In the genomic region with DNA sequence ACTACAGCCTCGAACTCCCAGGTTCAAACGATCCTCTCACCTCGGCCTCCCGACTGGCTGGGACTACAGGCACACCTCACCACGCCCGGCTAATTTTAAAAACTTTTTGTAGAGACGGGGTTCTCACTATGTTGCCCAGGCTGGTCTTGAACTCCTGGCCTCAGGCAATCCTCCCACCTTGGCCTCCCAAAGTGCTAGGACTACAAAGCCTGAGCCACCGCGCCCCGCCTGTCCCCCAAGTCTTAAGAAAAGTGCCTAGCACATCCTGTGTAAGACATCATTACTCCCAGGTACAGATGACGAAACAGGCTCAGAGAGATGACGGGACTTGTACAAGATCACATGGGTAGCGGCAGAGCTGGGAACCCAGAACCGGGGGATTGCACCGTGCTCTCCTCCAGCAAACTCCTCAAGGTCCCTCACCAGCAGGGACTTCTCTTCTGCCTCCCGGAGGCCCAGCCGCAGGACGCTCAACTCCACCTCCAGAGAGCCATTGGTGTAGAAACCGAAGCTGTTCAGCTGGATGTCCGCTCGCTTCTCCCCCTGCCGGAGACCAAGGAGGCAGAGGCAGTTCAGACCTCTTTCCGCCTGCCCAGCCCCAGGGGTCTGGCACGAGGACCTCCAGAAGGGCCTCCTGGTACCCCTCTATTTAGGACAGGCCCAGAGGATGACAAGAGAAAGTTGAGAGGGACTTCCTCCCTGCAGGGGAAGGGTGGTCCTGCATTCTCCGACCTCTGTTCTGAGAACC, we compare ENCODE assay signal across 8 cellular contexts. TPM values are rescaled to one million over a fixed set of nuclear protein-coding genes. Genes with fewer than 3 reads are reported as not detected.
DNase-seq lines count a peak whose midpoint lies in the region; ATAC-seq, FAIRE-seq and TF ChIP-seq lines count a peak whose summit lies in the region.

No MANE protein-coding gene starts in this region.

- CTCF ChIA-PET in A549 (lab: Yijun Ruan, JAX), result interaction anchor here (0.8 to 5.0 kb wide), 10 partner anchors 16 to 221 kb away, joined by 3 to 127 read pairs (median 4); a partner anchor contains a TSS
- CTCF ChIA-PET in activated CD4-positive, alpha-beta memory T cell treated with anti-CD3 and anti-CD28 coated beads, Interleukin-2, amount 10 ng/mL, durations not matched to agents 7 days and 5 days (lab: Charles Lee), result interaction anchor here (0.5 to 4.4 kb wide), 27 partner anchors 25 to 367 kb away, joined by 3 to 126 read pairs (median 4); a partner anchor contains a TSS

- peaks cover 36% of the 10 kb centered on the region for H3K4me1 Mint-ChIP-seq in activated CD4-positive, alpha-beta memory T cell treated with anti-CD3 and anti-CD28 coated beads, Interleukin-2, amount 10 ng/mL, durations not matched to agents 7 days and 5 days

- H3K36me3 Mint-ChIP-seq in activated CD4-positive, alpha-beta memory T cell treated with anti-CD3 and anti-CD28 coated beads, Interleukin-2, amount 10 ng/mL, durations not matched to agents 7 days and 5 days (ENCODE audit: low read depth), result peaks cover 20% of the 10 kb centered on the region

- peaks cover 18% of the 10 kb centered on the region for H3K4me1 ChIP-seq in A549
- peaks cover 0 to 11% of the 10 kb centered on the region in 2 donors for H3K4me1 ChIP-seq in lung (ENCODE audit: control insufficient read depth in 2 of 2, insufficient read depth in 2 of 2, low read length in 2 of 2)

- peaks cover 0 to 21% of the 10 kb centered on the region in 2 donors for H3K36me3 ChIP-seq in lung (ENCODE audit: control insufficient read depth in 2 of 2, insufficient read depth in 2 of 2, low read length in 2 of 2)

- H3K4me2 ChIP-seq in A549, result peak overlapping the region; percentile 84

- H3K27ac ChIP-seq in A549 (peak overlapping the region; percentile 91 to 98), lung (ENCODE audit: low read depth in 1 of 2, low read length in 1 of 2) (peak overlapping the region; percentile 93 to 94)

- peak; percentile 15; the same call in 1 of the 2 replicates for TF ChIP-seq POLR2A in A549 (IDR thresholded peaks at IDR 0.05; ENCODE audit: low read length)

- no peak for TF ChIP-seq EP300 in A549 (IDR thresholded peaks at IDR 0.05)

- no peaks in the 10 kb centered on the region for H3K27me3 ChIP-seq in lung (ENCODE audit: control insufficient read depth, insufficient read depth)

- H3K4me3 Mint-ChIP-seq in activated CD4-positive, alpha-beta memory T cell treated with anti-CD3 and anti-CD28 coated beads, Interleukin-2, amount 10 ng/mL, durations not matched to agents 7 days and 5 days, result peak overlapping the region; percentile 93

- FAIRE-seq in A549 (lab: Jason Lieb, UNC), result no peak

- peak overlapping the region; percentile 93 for H3K4me3 ChIP-seq in A549
- peak overlapping the region; percentile 72 for H3K4me3 ChIP-seq in lung

- H3K9me3 ChIP-seq in A549 (no peaks in the 10 kb centered on the region), lung (ENCODE audit: control insufficient read depth in 2 of 2, insufficient read depth in 1 of 2, low read length in 1 of 2) (peaks cover 0 to 2% of the 10 kb centered on the region in 2 donors)

- TF ChIP-seq CTCF in A549 (IDR thresholded peaks at IDR 0.05), result peak; percentile 44; the same call in 2 of the 3 replicates
- TF ChIP-seq CTCF in lung (IDR thresholded peaks at IDR 0.05; ENCODE audit: control extremely low read depth, extremely low read depth), result peak; percentile 31

- DNase-seq in A549 (ENCODE audit: low read depth in 1 of 2, low spot score in 1 of 2) (peak; percentile 80 to 87), NCI-H526 treated with DMSO at 0.1 percent for 48 hours (lab: John Stamatoyannopoulos, UW) (peak; percentile 27), lung (ENCODE audit: low spot score) (peak; percentile 84)
- DNase-seq in activated CD4-positive, alpha-beta memory T cell treated with anti-CD3 and anti-CD28 coated beads, Interleukin-2, amount 10 ng/mL, durations not matched to agents 7 days and 5 days, result peak; percentile 76
- DNase-seq in effector CD8-positive, alpha-beta T cell (lab: John Stamatoyannopoulos, UW), result peak; percentile 44
- peak; percentile 28 to 69 (median 47) for DNase-seq in stimulated activated CD4-positive, alpha-beta T cell treated with anti-CD3 and anti-CD28 coated beads, TNF-alpha, amount 100 ng/mL, for 24 hours (ENCODE audit: low read depth in 3 of 3)

- peak overlapping the region; percentile 99 for H3K27ac Mint-ChIP-seq in activated CD4-positive, alpha-beta memory T cell treated with anti-CD3 and anti-CD28 coated beads, Interleukin-2, amount 10 ng/mL, durations not matched to agents 7 days and 5 days

- peak; percentile 47 to 52; a peak in 4 of 5 replicates for TF ChIP-seq RAD21 in A549 (conservative IDR thresholded peaks at IDR 0.05 in 1 of 2, IDR thresholded peaks at IDR 0.05 in 1 of 2)

- ATAC-seq in A549 (peak; percentile 28 to 63), GM18867 (IDR thresholded peaks at IDR 0.05; ENCODE audit: unreplicated experiment) (peak; percentile 19), lung (ENCODE audit: insufficient read depth, low FRiP score) (no peak), HG02840 (IDR thresholded peaks at IDR 0.05; ENCODE audit: low FRiP score, unreplicated experiment) (no peak)

- H3K27me3 Mint-ChIP-seq in activated CD4-positive, alpha-beta memory T cell treated with anti-CD3 and anti-CD28 coated beads, Interleukin-2, amount 10 ng/mL, durations not matched to agents 7 days and 5 days, result no peaks in the 10 kb centered on the region

- POLR2A ChIA-PET in A549 (lab: Yijun Ruan, JAX), result interaction anchor here (0.6 to 1.0 kb wide), 2 partner anchors 66 to 127 kb away, joined by 3 to 4 read pairs; no protein-coding TSS in a partner anchor
- POLR2A ChIA-PET in activated CD4-positive, alpha-beta memory T cell treated with anti-CD3 and anti-CD28 coated beads, Interleukin-2, amount 10 ng/mL, durations not matched to agents 7 days and 5 days (lab: Charles Lee), result interaction anchor here (0.7 to 4.2 kb wide), 22 partner anchors 30 to 343 kb away, joined by 3 to 44 read pairs (median 4); a partner anchor contains a TSS

- WGBS in A549 (ENCODE audit: missing lambda C conversion rate), result 25% methylated on average over 22 of the region's 25 CpGs
- WGBS in lung, 2 donors, result 25 to 26% methylated on average over 25 of the region's 25 CpGs

- no peaks in the 10 kb centered on the region for H3K9me3 Mint-ChIP-seq in activated CD4-positive, alpha-beta memory T cell treated with anti-CD3 and anti-CD28 coated beads, Interleukin-2, amount 10 ng/mL, durations not matched to agents 7 days and 5 days

TF ChIP-seq in A549, 52 proteins besides CTCF, POLR2A, EP300 and RAD21 (continues in another document):
- TF ChIP-seq MAFK (IDR thresholded peaks at IDR 0.05; ENCODE audit: partially characterized antibody) (no peak), CHD2 (IDR thresholded peaks at IDR 0.05; ENCODE audit: low read length, partially characterized antibody) (no peak)

RNA-seq across cellular contexts. Expression of a gene that starts 1.0 kb away (rescaled TPM):
- polyA plus RNA-seq in A549 (2011; rRNA removed), result 50.2 and 69.4 TPM in 2 replicates
- 41.9 and 44.2 TPM in 2 replicates for polyA plus RNA-seq in A549 (2012; cell fraction: cytosol; rRNA removed)
- polyA plus RNA-seq in A549 (2012; cell fraction: nucleus; rRNA removed), result 87.5 and 87.8 TPM in 2 replicates
- 35.4 to 42.1 TPM (median 36.4 TPM) in 3 replicates for polyA plus RNA-seq in A549 (2017; fragmentation: RNase III; extraction: RNeasy Plus Mini Kit Qiagen cat#74134 plus additional on column Dnase treatment)
- polyA minus RNA-seq in A549 (2011; rRNA and poly(A)+ RNA removed), result 66.1 and 88.8 TPM in 2 replicates
- 100 to 1,000 TPM; 105 to 107 TPM for total RNA-seq in activated CD4-positive, alpha-beta memory T cell treated with anti-CD3 and anti-CD28 coated beads, Interleukin-2, amount 10 ng/mL, durations not matched to agents 7 days and 5 days
- 10 to 100 TPM; 33.5 to 89.4 TPM for total RNA-seq in lung
- polyA plus RNA-seq in lung, result 10 to 100 TPM; 97.6 to 98.0 TPM

RNA-seq across cellular contexts. Expression of a gene that starts 3.1 kb away (rescaled TPM):
- polyA plus RNA-seq in A549 (2011; rRNA removed), result 30.7 and 39.2 TPM in 2 replicates
- polyA plus RNA-seq in A549 (2012; cell fraction: cytosol; rRNA removed), result 50.2 and 50.3 TPM in 2 replicates
- polyA plus RNA-seq in A549 (2012; cell fraction: nucleus; rRNA removed), result 84.6 and 89.9 TPM in 2 replicates
- 52.8 to 61.0 TPM (median 60.9 TPM) in 3 replicates for polyA plus RNA-seq in A549 (2017; fragmentation: RNase III; extraction: RNeasy Plus Mini Kit Qiagen cat#74134 plus additional on column Dnase treatment)
- 22.6 and 24.5 TPM in 2 replicates for polyA minus RNA-seq in A549 (2011; rRNA and poly(A)+ RNA removed)
- 10 to 100 TPM; 17.6 to 19.5 TPM for total RNA-seq in activated CD4-positive, alpha-beta memory T cell treated with anti-CD3 and anti-CD28 coated beads, Interleukin-2, amount 10 ng/mL, durations not matched to agents 7 days and 5 days
- 10 to 100 TPM; 60.8 to 82.2 TPM for total RNA-seq in lung
- polyA plus RNA-seq in lung, result 10 to 100 TPM; 77.4 to 97.3 TPM

RNA-seq across cellular contexts. Expression of a gene that starts 15.9 kb away (rescaled TPM):
- polyA plus RNA-seq in A549 (2011; rRNA removed), result 45.4 and 93.9 TPM in 2 replicates
- 12.9 and 13.5 TPM in 2 replicates for polyA plus RNA-seq in A549 (2012; cell fraction: cytosol; rRNA removed)
- 38.8 and 39.7 TPM in 2 replicates for polyA plus RNA-seq in A549 (2012; cell fraction: nucleus; rRNA removed)
- 70.9 to 87.8 TPM (median 81.1 TPM) in 3 replicates for polyA plus RNA-seq in A549 (2017; fragmentation: RNase III; extraction: RNeasy Plus Mini Kit Qiagen cat#74134 plus additional on column Dnase treatment)
- 132 and 172 TPM in 2 replicates for polyA minus RNA-seq in A549 (2011; rRNA and poly(A)+ RNA removed)
- under 1 TPM; 0.28 to 0.60 TPM for total RNA-seq in activated CD4-positive, alpha-beta memory T cell treated with anti-CD3 and anti-CD28 coated beads, Interleukin-2, amount 10 ng/mL, durations not matched to agents 7 days and 5 days
- total RNA-seq in lung, result 1,000 to 10,000 TPM; 1,072 to 1,612 TPM
- polyA plus RNA-seq in lung, result 1,000 to 10,000 TPM in 1 of 2 donors, 100 to 1,000 TPM in 1; 613 to 1,433 TPM

RNA-seq across cellular contexts. Expression of a gene that starts 30.9 kb away (rescaled TPM):
- polyA plus RNA-seq in A549 (2011; rRNA removed) (6.5 and 6.7 TPM in 2 replicates), A549 (2017; fragmentation: RNase III; extraction: RNeasy Plus Mini Kit Qiagen cat#74134 plus additional on column Dnase treatment) (9.3 to 11.4 TPM (median 10.0 TPM) in 3 replicates), lung (10 to 100 TPM; 21.2 to 24.2 TPM)
- 12.1 and 15.6 TPM in 2 replicates for polyA plus RNA-seq in A549 (2012; cell fraction: cytosol; rRNA removed)
- 31.6 and 41.7 TPM in 2 replicates for polyA plus RNA-seq in A549 (2012; cell fraction: nucleus; rRNA removed)
- polyA minus RNA-seq in A549 (2011; rRNA and poly(A)+ RNA removed), result 7.8 and 8.7 TPM in 2 replicates
- total RNA-seq in activated CD4-positive, alpha-beta memory T cell treated with anti-CD3 and anti-CD28 coated beads, Interleukin-2, amount 10 ng/mL, durations not matched to agents 7 days and 5 days, result 10 to 100 TPM; 26.4 to 28.1 TPM
- total RNA-seq in lung, result 10 to 100 TPM; 16.6 to 30.6 TPM

RNA-seq across cellular contexts. Expression of a gene that starts 36.2 kb away (rescaled TPM):
- 5.6 and 6.7 TPM in 2 replicates for polyA plus RNA-seq in A549 (2011; rRNA removed)
- polyA plus RNA-seq in A549 (2012; cell fraction: cytosol; rRNA removed), result 4.7 and 5.4 TPM in 2 replicates
- polyA plus RNA-seq in A549 (2012; cell fraction: nucleus; rRNA removed), result 4.2 and 5.6 TPM in 2 replicates
- polyA plus RNA-seq in A549 (2017; fragmentation: RNase III; extraction: RNeasy Plus Mini Kit Qiagen cat#74134 plus additional on column Dnase treatment), result 7.5 to 9.5 TPM (median 8.5 TPM) in 3 replicates
- 9.2 and 10.9 TPM in 2 replicates for polyA minus RNA-seq in A549 (2011; rRNA and poly(A)+ RNA removed)
- 100 to 1,000 TPM; 105 to 107 TPM for total RNA-seq in activated CD4-positive, alpha-beta memory T cell treated with anti-CD3 and anti-CD28 coated beads, Interleukin-2, amount 10 ng/mL, durations not matched to agents 7 days and 5 days
- 10 to 100 TPM; 15.4 to 28.4 TPM for total RNA-seq in lung
- polyA plus RNA-seq in lung, result 10 to 100 TPM in 1 of 2 donors, 1 to 10 TPM in 1; 8.7 to 60.8 TPM

Comparison
In these comparisons a context has a peak if more than half of its experiments do, and no peak if none do; other contexts are left out.
1. ATAC-seq: peak in A549 (2 of 2) and GM18867 (single experiment); none in lung (single experiment) and HG02840 (single experiment).
2. DNase-seq: peak in every context shown above with its lines; median percentile 84 in lung; 84 in A549; 76 in activated CD4-positive, alpha-beta memory T cell treated with anti-CD3 and anti-CD28 coated beads, Interleukin-2, amount 10 ng/mL, durations not matched to agents 7 days and 5 days; 47 in stimulated activated CD4-positive, alpha-beta T cell treated with anti-CD3 and anti-CD28 coated beads, TNF-alpha, amount 100 ng/mL, for 24 hours; 44 in effector CD8-positive, alpha-beta T cell; 27 in NCI-H526 treated with DMSO at 0.1 percent for 48 hours.
3. RNA of a gene that starts 15.9 kb away (total RNA-seq): 1,072 to 1,612 TPM in lung; 0.28 to 0.60 TPM in activated CD4-positive, alpha-beta memory T cell treated with anti-CD3 and anti-CD28 coated beads, Interleukin-2, amount 10 ng/mL, durations not matched to agents 7 days and 5 days; every median in the first group is over 100 times any median in the second.